In the genomic region with DNA sequence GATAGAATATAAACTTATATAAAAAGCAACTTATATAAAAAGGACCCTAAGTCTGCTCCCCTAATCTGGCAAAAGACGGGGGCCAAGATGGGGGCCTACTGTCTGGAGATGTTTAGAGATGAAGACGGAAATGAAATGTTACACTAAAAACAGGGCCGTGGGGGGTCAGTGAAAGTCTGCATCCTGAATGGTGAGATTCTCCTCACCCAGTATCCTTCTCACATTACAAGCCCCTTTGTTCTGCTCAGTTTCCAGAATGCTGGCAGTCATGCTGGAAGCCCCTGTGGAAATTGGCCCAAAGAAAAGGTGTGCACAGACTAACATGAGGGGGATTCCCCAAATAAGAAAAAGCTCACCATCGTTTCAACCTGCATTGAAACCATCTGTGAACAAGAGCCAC, we compare ENCODE assay signal across 17 cellular contexts.
"Had no signal": no experiment of that assay in that cellular context is flagged by ENCODE, and none has a peak within 500 bp of the region (broad histone marks: within the 10 kb centered on the region; RNA-seq: fewer than 3 reads in every experiment).

No MANE protein-coding gene starts in this region.

- H3K27ac ChIP-seq: ascending aorta, colonic mucosa, testis, upper lobe of left lung had no signal

- DNase-seq: activated CD4-positive, alpha-beta T cell treated with anti-CD3 and anti-CD28 coated beads, Interleukin-2, amount 10 ng/mL, durations not matched to agents 7 days and 5 days; activated CD8-positive, alpha-beta memory T cell treated with anti-CD3 and anti-CD28 coated beads, Interleukin-2, amount 50 U/mL, for 4 hours; activated naive CD4-positive, alpha-beta T cell treated with anti-CD3 and anti-CD28 coated beads, Interleukin-2, amount 10 ng/mL, durations not matched to agents 7 days and 5 days; activated T-cell treated with anti-CD3 and anti-CD28 coated beads, Interleukin-2, amount 50 U/mL, for 4 hours; colonic mucosa; hypothalamus; naive thymus-derived CD8-positive, alpha-beta T cell; nucleus accumbens; stimulated activated CD4-positive, alpha-beta T cell treated with anti-CD3 and anti-CD28 coated beads, Interleukin-4, amount 100 ng/mL, for 1 hour; testis; upper lobe of left lung had no signal

- H3K4me1 Mint-ChIP-seq: activated CD4-positive, alpha-beta T cell treated with anti-CD3 and anti-CD28 coated beads, Interleukin-2, amount 10 ng/mL, durations not matched to agents 7 days and 5 days; activated naive CD4-positive, alpha-beta T cell treated with anti-CD3 and anti-CD28 coated beads, Interleukin-2, amount 10 ng/mL, durations not matched to agents 7 days and 5 days; central memory CD8-positive, alpha-beta T cell had no signal

- ATAC-seq: activated CD4-positive, CD25-positive, alpha-beta regulatory T cell treated with anti-CD3 and anti-CD28 coated beads, Interleukin-2, amount 50 U/mL, for 24 hours; activated T-cell treated with anti-CD3 and anti-CD28 coated beads, Interleukin-2, amount 50 U/mL, for 4 hours; naive thymus-derived CD8-positive, alpha-beta T cell; sciatic nerve had no signal

- H3K4me3 Mint-ChIP-seq: activated CD4-positive, alpha-beta T cell treated with anti-CD3 and anti-CD28 coated beads, Interleukin-2, amount 10 ng/mL, durations not matched to agents 7 days and 5 days; activated naive CD4-positive, alpha-beta T cell treated with anti-CD3 and anti-CD28 coated beads, Interleukin-2, amount 10 ng/mL, durations not matched to agents 7 days and 5 days; activated T-cell treated with anti-CD3 and anti-CD28 coated beads, Interleukin-2, amount 50 U/mL, for 4 hours; central memory CD8-positive, alpha-beta T cell; naive thymus-derived CD8-positive, alpha-beta T cell; T-helper 1 cell treated with Interleukin-12 subunit alpha and Interleukin-12 subunit beta and Interleukin-4 antibody, amounts not matched to agents 30 μg/mL and 1 μg/mL, for 36 hours had no signal

- H3K4me2 ChIP-seq: smooth muscle cell had no signal

- H3K4me3 ChIP-seq: ascending aorta, colonic mucosa, smooth muscle cell, testis, upper lobe of left lung had no signal

- H3K4me1 ChIP-seq: colonic mucosa, testis had no signal

- H3K9me3 Mint-ChIP-seq: activated CD4-positive, alpha-beta T cell treated with anti-CD3 and anti-CD28 coated beads, Interleukin-2, amount 10 ng/mL, durations not matched to agents 7 days and 5 days; activated naive CD4-positive, alpha-beta T cell treated with anti-CD3 and anti-CD28 coated beads, Interleukin-2, amount 10 ng/mL, durations not matched to agents 7 days and 5 days; central memory CD8-positive, alpha-beta T cell; T-helper 1 cell treated with Interleukin-12 subunit alpha and Interleukin-12 subunit beta and Interleukin-4 antibody, amounts not matched to agents 30 μg/mL and 1 μg/mL, for 36 hours had no signal

- H3K27me3 ChIP-seq: ascending aorta, colonic mucosa, testis, upper lobe of left lung had no signal

- H3K27me3 Mint-ChIP-seq: activated naive CD4-positive, alpha-beta T cell treated with anti-CD3 and anti-CD28 coated beads, Interleukin-2, amount 10 ng/mL, durations not matched to agents 7 days and 5 days had no signal

- H3K36me3 ChIP-seq: ascending aorta, colonic mucosa, upper lobe of left lung had no signal

- H3K36me3 Mint-ChIP-seq: activated naive CD4-positive, alpha-beta T cell treated with anti-CD3 and anti-CD28 coated beads, Interleukin-2, amount 10 ng/mL, durations not matched to agents 7 days and 5 days had no signal

- H3K27ac Mint-ChIP-seq: activated CD4-positive, alpha-beta T cell treated with anti-CD3 and anti-CD28 coated beads, Interleukin-2, amount 10 ng/mL, durations not matched to agents 7 days and 5 days; activated naive CD4-positive, alpha-beta T cell treated with anti-CD3 and anti-CD28 coated beads, Interleukin-2, amount 10 ng/mL, durations not matched to agents 7 days and 5 days; naive thymus-derived CD8-positive, alpha-beta T cell; T-helper 1 cell treated with Interleukin-12 subunit alpha and Interleukin-12 subunit beta and Interleukin-4 antibody, amounts not matched to agents 30 μg/mL and 1 μg/mL, for 36 hours had no signal

- H3K9me3 ChIP-seq: ascending aorta, colonic mucosa, testis, upper lobe of left lung had no signal
